In genomic region chr1:35930593-35931423, GRCh38 we compare ENCODE assay signal across 8 cellular contexts. TPM values are rescaled to one million over a fixed set of nuclear protein-coding genes. Genes with fewer than 3 reads are reported as not detected.
DNase-seq lines count a peak whose midpoint lies in the region; ATAC-seq and TF ChIP-seq lines count a peak whose summit lies in the region.

AGO3 (plus strand) TSS chr1:35931105; CDS start chr1:35931427, 322 bp downstream.

- WGBS in esophagus, 2 donors = 0% methylated on average over 69 to 110 of the region's 110 CpGs

- peak; percentile 81 for DNase-seq in DMS114 treated with DMSO at 0.1 percent for 48 hours (lab: John Stamatoyannopoulos, UW; ENCODE audit: unreplicated experiment)
- peak; percentile 81 for DNase-seq in Jurkat, Clone E6-1 (ENCODE audit: low read depth, low spot score)
- peak; percentile 89 for DNase-seq in activated T-cell treated with anti-CD3 and anti-CD28 coated beads, Interleukin-2, amount 50 U/mL, for 1 hour
- peak; percentile 55 to 79 for DNase-seq in stimulated activated CD8-positive, alpha-beta memory T cell treated with anti-CD3 and anti-CD28 coated beads, Interleukin-4, amount 100 ng/mL, for 4 hours (ENCODE audit: low read depth in 2 of 2, low spot score in 1 of 2)

- no peaks in the 10 kb centered on the region for H3K36me3 ChIP-seq in esophagus (ENCODE audit: control insufficient read depth in 2 of 2, insufficient read depth in 2 of 2, low read length in 1 of 2)
- H3K36me3 ChIP-seq in mucosa of rectum (ENCODE audit: control insufficient read depth in 2 of 2, insufficient read depth in 2 of 2, low read length in 2 of 2) = no peaks in the 10 kb centered on the region

- H3K27ac ChIP-seq in esophagus (ENCODE audit: low read depth in 2 of 2, low read length in 1 of 2) = peak within 1 kb of the TSS; percentile 98 to 100
- peak within 1 kb of the TSS; percentile 97 to 98 for H3K27ac ChIP-seq in mucosa of rectum (ENCODE audit: low read depth in 2 of 2, low read length in 2 of 2)

- H3K27me3 ChIP-seq in esophagus (ENCODE audit: control insufficient read depth in 1 of 2, insufficient read depth in 2 of 2, low read length in 2 of 2) = no peaks in the 10 kb centered on the region
- no peaks in the 10 kb centered on the region for H3K27me3 ChIP-seq in mucosa of rectum (ENCODE audit: control insufficient read depth in 2 of 2, insufficient read depth in 2 of 2, low read length in 2 of 2)

- H3K9ac ChIP-seq in mucosa of rectum (ENCODE audit: low read depth in 1 of 2, low read length in 2 of 2) = peak within 1 kb of the TSS; percentile 87 to 92

- peak within 1 kb of the TSS; percentile 92 for H3K4me3 ChIP-seq in Jurkat, Clone E6-1 (ENCODE audit: low read length)
- H3K4me3 ChIP-seq in esophagus (ENCODE audit: low read depth in 1 of 2, low read length in 2 of 2) (peak within 1 kb of the TSS; percentile 80 to 94), mucosa of rectum (ENCODE audit: low read length in 2 of 2) (peak within 1 kb of the TSS; percentile 90)

- no peaks in the 10 kb centered on the region for H3K9me3 ChIP-seq in esophagus (ENCODE audit: control insufficient read depth in 2 of 2, insufficient read depth in 1 of 2, low read depth in 1 of 2, low read length in 1 of 2)
- no peaks in the 10 kb centered on the region for H3K9me3 ChIP-seq in mucosa of rectum (ENCODE audit: control insufficient read depth in 2 of 2, low read length in 2 of 2)

- H3K4me1 ChIP-seq in esophagus (ENCODE audit: control insufficient read depth in 2 of 2, insufficient read depth in 2 of 2, low read length in 1 of 2) (no peaks in the 10 kb centered on the region), mucosa of rectum (ENCODE audit: control insufficient read depth in 2 of 2, insufficient read depth in 2 of 2, low read length in 2 of 2) (peaks cover 6 to 9% of the 10 kb centered on the region in 2 donors)

- peak; percentile 68 for ATAC-seq in GM21717 (IDR thresholded peaks at IDR 0.05; ENCODE audit: unreplicated experiment)

TF ChIP-seq in PFSK-1, 5 proteins besides CTCF, POLR2A, EP300 and RAD21:
- TF ChIP-seq POLR2AphosphoS5 (IDR thresholded peaks at IDR 0.05; ENCODE audit: low read depth, low read length) = peak; percentile 76
- TF ChIP-seq TAF1 (IDR thresholded peaks at IDR 0.05; ENCODE audit: borderline replicate concordance, insufficient read depth, low read length) = peak; percentile 54; the same call in 1 of the 2 replicates
- TF ChIP-seq, protein P1, sequence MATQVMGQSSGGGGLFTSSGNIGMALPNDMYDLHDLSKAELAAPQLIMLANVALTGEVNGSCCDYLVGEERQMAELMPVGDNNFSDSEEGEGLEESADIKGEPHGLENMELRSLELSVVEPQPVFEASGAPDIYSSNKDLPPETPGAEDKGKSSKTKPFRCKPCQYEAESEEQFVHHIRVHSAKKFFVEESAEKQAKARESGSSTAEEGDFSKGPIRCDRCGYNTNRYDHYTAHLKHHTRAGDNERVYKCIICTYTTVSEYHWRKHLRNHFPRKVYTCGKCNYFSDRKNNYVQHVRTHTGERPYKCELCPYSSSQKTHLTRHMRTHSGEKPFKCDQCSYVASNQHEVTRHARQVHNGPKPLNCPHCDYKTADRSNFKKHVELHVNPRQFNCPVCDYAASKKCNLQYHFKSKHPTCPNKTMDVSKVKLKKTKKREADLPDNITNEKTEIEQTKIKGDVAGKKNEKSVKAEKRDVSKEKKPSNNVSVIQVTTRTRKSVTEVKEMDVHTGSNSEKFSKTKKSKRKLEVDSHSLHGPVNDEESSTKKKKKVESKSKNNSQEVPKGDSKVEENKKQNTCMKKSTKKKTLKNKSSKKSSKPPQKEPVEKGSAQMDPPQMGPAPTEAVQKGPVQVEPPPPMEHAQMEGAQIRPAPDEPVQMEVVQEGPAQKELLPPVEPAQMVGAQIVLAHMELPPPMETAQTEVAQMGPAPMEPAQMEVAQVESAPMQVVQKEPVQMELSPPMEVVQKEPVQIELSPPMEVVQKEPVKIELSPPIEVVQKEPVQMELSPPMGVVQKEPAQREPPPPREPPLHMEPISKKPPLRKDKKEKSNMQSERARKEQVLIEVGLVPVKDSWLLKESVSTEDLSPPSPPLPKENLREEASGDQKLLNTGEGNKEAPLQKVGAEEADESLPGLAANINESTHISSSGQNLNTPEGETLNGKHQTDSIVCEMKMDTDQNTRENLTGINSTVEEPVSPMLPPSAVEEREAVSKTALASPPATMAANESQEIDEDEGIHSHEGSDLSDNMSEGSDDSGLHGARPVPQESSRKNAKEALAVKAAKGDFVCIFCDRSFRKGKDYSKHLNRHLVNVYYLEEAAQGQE (IDR thresholded peaks at IDR 0.05; ENCODE audit: insufficient read depth in 1 of 2, low read depth in 2 of 2, low read length in 2 of 2) = 0 out of 4 replicates have a peak, but pooled peaks of 1 of the 2 experiments have one; percentile 16
- TF ChIP-seq SIN3A (IDR thresholded peaks at IDR 0.05; ENCODE audit: borderline replicate concordance, insufficient read depth, low read length) = no peak
- TF ChIP-seq FOXP2 (optimal IDR thresholded peaks at IDR 0.05; ENCODE audit: borderline replicate concordance, extremely low read depth, extremely low read length, insufficient read depth) = peak; percentile 75

RNA-seq across cellular contexts. Expression of gene AGO3, which starts in this region (rescaled TPM):
- 13.1 TPM for polyA plus RNA-seq in Jurkat, Clone E6-1 (2012; ENCODE audit: insufficient read depth, insufficient read length)
- 4.0 TPM for polyA plus RNA-seq in PFSK-1 (2012; ENCODE audit: insufficient read length, low read depth)
- polyA plus RNA-seq in esophagus = 1 to 10 TPM; 2.6 to 3.2 TPM

Comparison
In these comparisons a context has a peak if more than half of its experiments do, and no peak if none do; other contexts are left out.
1. Peak in every context shown above with its lines: DNase-seq, ATAC-seq, H3K4me3 ChIP-seq and H3K27ac ChIP-seq.